In genomic region chr6:169701218-169701952, GRCh38 we compare ENCODE assay signal across 8 cellular contexts. TPM values are rescaled to one million over a fixed set of nuclear protein-coding genes. Genes with fewer than 3 reads are reported as not detected.
DNase-seq lines count a peak whose midpoint lies in the region; ATAC-seq and TF ChIP-seq lines count a peak whose summit lies in the region.

No MANE protein-coding gene starts in this region.

- intact Hi-C loops in mucosa of descending colon (cut with DNase I, micrococcal nuclease), result no loop called here

- H3K4me1 ChIP-seq in DOHH2 (ENCODE audit: control insufficient read depth, low read length) (peaks cover 42% of the 10 kb centered on the region), mucosa of descending colon (ENCODE audit: low read depth) (peaks cover 34% of the 10 kb centered on the region)

- H3K9me3 ChIP-seq in DOHH2 (ENCODE audit: control insufficient read depth, insufficient read depth, low read length), result no peaks in the 10 kb centered on the region
- peaks cover 2% of the 10 kb centered on the region for H3K9me3 ChIP-seq in mucosa of descending colon

- peaks cover 87% of the 10 kb centered on the region for H3K79me2 ChIP-seq in DOHH2 (ENCODE audit: control insufficient read depth, low read length)

- peaks cover 10% of the 10 kb centered on the region for H4K20me1 ChIP-seq in DOHH2 (ENCODE audit: control insufficient read depth, insufficient read depth, low read depth, low read length)

- H3K27me3 ChIP-seq in DOHH2 (ENCODE audit: control insufficient read depth, low read length), result no peaks in the 10 kb centered on the region

- TF ChIP-seq CTCF in DOHH2 (IDR thresholded peaks at IDR 0.05; ENCODE audit: low read depth, low read length, poor library complexity, severe bottlenecking), result peak; percentile 2
- TF ChIP-seq CTCF in choroid plexus epithelial cell (conservative IDR thresholded peaks at IDR 0.05; ENCODE audit: low read depth, low read length), result no peak
- TF ChIP-seq CTCF in mucosa of descending colon (IDR thresholded peaks at IDR 0.05), result no peak

- H3K27ac ChIP-seq in DOHH2 (ENCODE audit: low read depth, low read length), result peak overlapping the region; percentile 59

- peak; percentile 19 for ATAC-seq in GM21528 (IDR thresholded peaks at IDR 0.05; ENCODE audit: low FRiP score, unreplicated experiment)
- ATAC-seq in mucosa of descending colon, result peak; percentile 17

- no peaks in the 10 kb centered on the region for H3F3A ChIP-seq in DOHH2 (ENCODE audit: control insufficient read depth, insufficient read depth)

- H3K4me3 ChIP-seq in DOHH2 (ENCODE audit: low read length), result peak overlapping the region; percentile 84
- peak overlapping the region; percentile 98 for H3K4me3 ChIP-seq in choroid plexus epithelial cell (ENCODE audit: low read depth, low read length)
- H3K4me3 ChIP-seq in mucosa of descending colon, result peak overlapping the region; percentile 92

- peak overlapping the region; percentile 66 for H3K4me2 ChIP-seq in DOHH2 (ENCODE audit: low read length)

- peak; percentile 43 for DNase-seq in NCI-H1092 (lab: John Stamatoyannopoulos, UW)
- DNase-seq in choroid plexus epithelial cell (ENCODE audit: low read depth), result no peak
- DNase-seq in mucosa of descending colon, result peak in 1 of 3 donors; percentile 35
- DNase-seq in DMS153 treated with DMSO at 0.1 percent for 48 hours (lab: John Stamatoyannopoulos, UW; ENCODE audit: unreplicated experiment), result no peak
- no peak for DNase-seq in iPS-NIHi11 (ENCODE audit: low spot score)
- DNase-seq in pons (ENCODE audit: low spot score), result no peak

- H3K36me3 ChIP-seq in DOHH2 (ENCODE audit: control insufficient read depth, low read length), result peaks cover 71% of the 10 kb centered on the region
- H3K36me3 ChIP-seq in mucosa of descending colon (ENCODE audit: low read depth), result no peaks in the 10 kb centered on the region

- no peaks in the 10 kb centered on the region for H3K9me2 ChIP-seq in DOHH2 (replicated peaks; ENCODE audit: control insufficient read depth, low read length)

RNA-seq across cellular contexts. Expression of gene WDR27, which starts 0.4 kb away (rescaled TPM):
- 10 to 100 TPM; 30.9 to 60.5 (median 49.1) TPM for total RNA-seq in mucosa of descending colon

RNA-seq across cellular contexts. Expression of gene C6orf120, which starts 0.5 kb away (rescaled TPM):
- 10 to 100 TPM; 25.3 to 28.7 (median 27.5) TPM for total RNA-seq in mucosa of descending colon

RNA-seq across cellular contexts. Expression of gene PHF10, which starts 22.9 kb away (rescaled TPM):
- 10 to 100 TPM; 27.9 to 79.1 (median 29.8) TPM for total RNA-seq in mucosa of descending colon

RNA-seq across cellular contexts. Expression of gene DYNLT2, which starts 50.0 kb away (rescaled TPM):
- total RNA-seq in mucosa of descending colon, result 1 to 10 TPM; 1.5 to 2.4 (median 2.3) TPM

RNA-seq across cellular contexts. Expression of gene ERMARD, which starts 50.0 kb away (rescaled TPM):
- 10 to 100 TPM; 16.6 to 25.2 (median 23.1) TPM for total RNA-seq in mucosa of descending colon
